In the genomic region with DNA sequence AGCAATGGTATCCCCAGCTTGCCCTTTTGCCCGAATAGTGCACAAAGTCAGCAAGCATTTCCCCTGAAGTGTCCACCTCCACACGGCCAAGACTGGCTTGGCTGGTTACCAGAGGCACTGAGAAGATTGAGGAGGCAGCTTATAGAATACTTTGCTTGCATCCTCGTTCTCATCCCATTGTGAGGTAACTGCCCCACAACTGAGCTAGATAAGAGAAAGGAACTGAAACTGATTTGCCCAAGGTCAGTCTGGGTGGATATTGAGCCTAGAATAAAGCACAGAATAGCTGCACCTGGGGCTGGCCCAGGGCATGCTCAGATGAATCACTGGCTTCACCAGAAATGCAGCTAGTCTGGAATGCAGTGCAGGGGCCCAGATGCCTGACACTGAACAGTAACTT, we compare ENCODE assay signal across 8 cellular contexts. TPM values are rescaled to one million over a fixed set of nuclear protein-coding genes. Genes with fewer than 3 reads are reported as not detected.
DNase-seq lines count a peak whose midpoint lies in the region; ATAC-seq and TF ChIP-seq lines count a peak whose summit lies in the region.

No MANE protein-coding gene starts in this region.

- H3K27me3 Mint-ChIP-seq in stimulated activated naive CD8-positive, alpha-beta T cell treated with anti-CD3 and anti-CD28 coated beads, Interleukin-15, amount 100 ng/mL, for 72 hours: no peaks in the 10 kb centered on the region

- H3K4me1 Mint-ChIP-seq in stimulated activated naive CD8-positive, alpha-beta T cell treated with anti-CD3 and anti-CD28 coated beads, Interleukin-15, amount 100 ng/mL, for 72 hours: peaks cover 38% of the 10 kb centered on the region

- in situ Hi-C loops in Panc1 (cut with HindIII; ENCODE audit: low pct_unique_long_range_greater_than_20kb, low sequenced_read_pairs): no loop called here

- H3K36me3 ChIP-seq in Panc1 (ENCODE audit: control insufficient read depth, insufficient read depth, low read length): no peaks in the 10 kb centered on the region
- H3K36me3 ChIP-seq in stomach smooth muscle (ENCODE audit: control insufficient read depth in 2 of 2, insufficient read depth in 2 of 2, low read length in 2 of 2): no peaks in the 10 kb centered on the region

- no peaks in the 10 kb centered on the region for H3K27me3 ChIP-seq in Panc1 (ENCODE audit: control insufficient read depth, insufficient read depth, low read length)
- H3K27me3 ChIP-seq in stomach smooth muscle (ENCODE audit: control insufficient read depth in 1 of 2, insufficient read depth in 2 of 2, low read length in 2 of 2): no peaks in the 10 kb centered on the region

- no peak overlapping the region for H3K27ac Mint-ChIP-seq in stimulated activated naive CD8-positive, alpha-beta T cell treated with anti-CD3 and anti-CD28 coated beads, Interleukin-15, amount 100 ng/mL, for 72 hours

- no peaks in the 10 kb centered on the region for H3K9me3 ChIP-seq in Panc1 (ENCODE audit: control insufficient read depth, insufficient read depth, low read depth, low read length)
- no peaks in the 10 kb centered on the region for H3K9me3 ChIP-seq in stomach smooth muscle (ENCODE audit: control insufficient read depth in 2 of 2, low read length in 2 of 2)

- POLR2A ChIA-PET in Panc1 (lab: Charles Lee): no interaction called here

- no peak overlapping the region for H3K27ac ChIP-seq in Panc1 (ENCODE audit: low read length)
- peak overlapping the region; percentile 43 for H3K27ac ChIP-seq in stomach smooth muscle (ENCODE audit: low read length)

- H3K9me3 Mint-ChIP-seq in stimulated activated naive CD8-positive, alpha-beta T cell treated with anti-CD3 and anti-CD28 coated beads, Interleukin-15, amount 100 ng/mL, for 72 hours: no peaks in the 10 kb centered on the region

- ATAC-seq in stimulated activated naive CD8-positive, alpha-beta T cell treated with anti-CD3 and anti-CD28 coated beads, Interleukin-15, Interleukin-2, amounts not matched to agents 100 U/mL and 50 U/mL, for 24 hours: peak; percentile 69
- ATAC-seq in stimulated activated naive CD8-positive, alpha-beta T cell treated with anti-CD3 and anti-CD28 coated beads, Interleukin-15, amount 100 ng/mL, for 72 hours: no peak
- ATAC-seq in HG02981 (IDR thresholded peaks at IDR 0.05; ENCODE audit: unreplicated experiment) (peak; percentile 88), Panc1 (peak; percentile 89), left ventricle myocardium superior (peak; percentile 76)

- CTCF ChIA-PET in Panc1 (lab: Charles Lee): no interaction called here

- BruUV-seq in Panc1 (replicated peaks; lab: Mats Ljungman, UMichigan): no TSS peak

- DNase-seq in stimulated activated naive CD8-positive, alpha-beta T cell treated with anti-CD3 and anti-CD28 coated beads, Interleukin-15, Interleukin-2, amounts not matched to agents 100 U/mL and 50 U/mL, for 24 hours: peak; percentile 15
- DNase-seq in stimulated activated naive CD8-positive, alpha-beta T cell treated with anti-CD3 and anti-CD28 coated beads, Interleukin-15, amount 100 ng/mL, for 72 hours: no peak
- DNase-seq in Panc1 (ENCODE audit: low read depth, low spot score) (no peak), left ventricle myocardium superior (peak; percentile 38), NCI-H748 (lab: John Stamatoyannopoulos, UW; ENCODE audit: unreplicated experiment) (no peak)
- no peak for DNase-seq in activated CD8-positive, alpha-beta memory T cell treated with anti-CD3 and anti-CD28 coated beads, Interleukin-2, amount 50 U/mL, for 4 hours

- TF ChIP-seq CTCF in Panc1 (IDR thresholded peaks at IDR 0.05): no peak

- intact Hi-C loops in Panc1 (cut with micrococcal nuclease; ENCODE audit: unreplicated experiment): no loop called here
- intact Hi-C loops in left ventricle myocardium superior (cut with micrococcal nuclease): no loop called here

- H3K4me3 ChIP-seq in Panc1 (ENCODE audit: low read depth in 2 of 2, low read length in 2 of 2) (peak overlapping the region in 1 of 2 experiments; percentile 36; a peak in 2 of 4 replicates), stomach smooth muscle (ENCODE audit: low read length in 2 of 2) (peak overlapping the region in 1 of 2 donors; percentile 0)

- H3K4me1 ChIP-seq in Panc1 (ENCODE audit: control insufficient read depth, insufficient read depth, low read length) (peaks cover 6% of the 10 kb centered on the region; the same call in 1 of the 2 replicates), stomach smooth muscle (ENCODE audit: control insufficient read depth, insufficient read depth, low read length) (peaks cover 17% of the 10 kb centered on the region)

- no peak overlapping the region for H3K4me3 Mint-ChIP-seq in stimulated activated naive CD8-positive, alpha-beta T cell treated with anti-CD3 and anti-CD28 coated beads, Interleukin-15, amount 100 ng/mL, for 72 hours

- H3K9ac ChIP-seq in stomach smooth muscle (ENCODE audit: low read length in 2 of 2): no peak overlapping the region

RNA-seq across cellular contexts. Expression of gene MAP4K3, which starts 32.7 kb away (rescaled TPM):
- total RNA-seq in Panc1 (2021; ENCODE audit: unreplicated experiment): 26.6 TPM
- 9.0 TPM for polyA plus RNA-seq in Panc1 (2012; ENCODE audit: insufficient read length)
- total RNA-seq in left ventricle myocardium superior: 31.4 TPM

Comparison
In these comparisons a context has a peak if more than half of its experiments do, and no peak if none do; other contexts are left out.
1. DNase-seq: peak in stimulated activated naive CD8-positive, alpha-beta T cell treated with anti-CD3 and anti-CD28 coated beads, Interleukin-15, Interleukin-2, amounts not matched to agents 100 U/mL and 50 U/mL, for 24 hours (single experiment) and left ventricle myocardium superior (single experiment); none in stimulated activated naive CD8-positive, alpha-beta T cell treated with anti-CD3 and anti-CD28 coated beads, Interleukin-15, amount 100 ng/mL, for 72 hours (0 of 2), Panc1 (single experiment), NCI-H748 (single experiment) and activated CD8-positive, alpha-beta memory T cell treated with anti-CD3 and anti-CD28 coated beads, Interleukin-2, amount 50 U/mL, for 4 hours (single experiment).